In the genomic region with DNA sequence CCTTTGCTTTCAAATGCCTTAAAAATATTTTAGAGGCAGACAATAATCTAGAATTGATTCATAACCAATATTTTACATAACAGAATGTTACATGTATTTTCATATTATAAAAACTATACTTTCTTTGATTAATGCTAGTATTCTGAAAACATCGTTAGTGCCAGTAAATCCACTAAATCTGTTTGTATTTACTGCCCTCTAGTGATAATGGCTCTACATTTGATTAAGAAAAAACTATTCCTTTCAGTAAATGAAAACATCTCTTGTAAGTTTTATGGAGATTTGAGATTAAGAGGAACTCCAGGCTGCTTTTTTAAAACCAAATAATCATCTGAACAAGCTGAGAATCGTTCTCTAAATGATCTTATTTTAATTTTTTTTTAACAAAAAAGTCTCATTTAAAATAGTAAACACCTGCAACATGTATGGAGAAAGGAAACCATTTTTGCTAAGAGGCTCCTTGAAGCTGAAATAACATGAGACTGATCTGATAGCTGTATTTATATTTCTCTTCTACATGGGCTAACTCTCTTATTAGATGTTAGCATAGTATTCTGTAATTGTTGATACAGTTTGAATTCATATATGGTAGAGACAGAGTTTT, we compare ENCODE assay signal across 9 cellular contexts.
DNase-seq lines count a peak whose midpoint lies in the region; ATAC-seq and TF ChIP-seq lines count a peak whose summit lies in the region.
"Had no signal": no experiment of that assay in that cellular context is flagged by ENCODE, and none has a peak within 500 bp of the region (broad histone marks: within the 10 kb centered on the region; RNA-seq: fewer than 3 reads in every experiment).

No MANE protein-coding gene starts in this region.

- intact Hi-C loops in dorsolateral prefrontal cortex (cut with DNase I), result loop anchor here (2.0 kb wide), 2 partner anchors 117 to 119 kb away; no protein-coding TSS in a partner anchor
- intact Hi-C loops in prostate gland (cut with DNase I), result loop anchor here (10.0 kb wide), 1 partner anchor 113 kb away; no protein-coding TSS in a partner anchor

- WGBS in prostate gland, result 17% methylated on average over 2 of the region's 2 CpGs

- H3K4me3 ChIP-seq in dorsolateral prefrontal cortex (peak overlapping the region in 1 of 59 donors; percentile 2), prostate gland (no peak overlapping the region)

- TF ChIP-seq CTCF in dorsolateral prefrontal cortex (IDR thresholded peaks at IDR 0.05 in 54 of 56, conservative IDR thresholded peaks at IDR 0.05 in 2 of 56; ENCODE audit: low read depth in 1 of 56, partially characterized antibody in 56 of 56) (peak in 55 of 56 donors; percentile 33 to 84 (median 68)), prostate gland (IDR thresholded peaks at IDR 0.05) (peak in 3 of 4 experiments; percentile 24 to 46 (median 43))

- no peaks in the 10 kb centered on the region for H3K36me3 ChIP-seq in prostate gland

- DNase-seq in DMS79 treated with DMSO at 0.1 percent for 48 hours (lab: John Stamatoyannopoulos, UW), result peak; percentile 7
- no peak for DNase-seq in DMS79 (lab: John Stamatoyannopoulos, UW)
- peak; percentile 15 for DNase-seq in NCI-H1694 treated with DMSO at 0.1 percent for 48 hours (lab: John Stamatoyannopoulos, UW)
- no peak for DNase-seq in dorsolateral prefrontal cortex
- DNase-seq in prostate gland (ENCODE audit: low spot score), result no peak
- DNase-seq in activated gamma-delta T cell (lab: John Stamatoyannopoulos, UW), result no peak
- DNase-seq: activated B cell treated with CpG ODN at 0.5 μM for 24 hours had no signal

- no peak for TF ChIP-seq POLR2A in prostate gland (IDR thresholded peaks at IDR 0.05)

- no peak overlapping the region for H3K27ac ChIP-seq in dorsolateral prefrontal cortex
- H3K27ac ChIP-seq in prostate gland, result no peak overlapping the region

- H3K4me1 ChIP-seq in prostate gland (replicated peaks), result no peaks in the 10 kb centered on the region

- ATAC-seq in HG03469 (IDR thresholded peaks at IDR 0.05; ENCODE audit: unreplicated experiment), result no peak
- no peak for ATAC-seq in GM21423 (IDR thresholded peaks at IDR 0.05; ENCODE audit: unreplicated experiment)

- no peaks in the 10 kb centered on the region for H3K9me3 ChIP-seq in prostate gland

- no peaks in the 10 kb centered on the region for H3K27me3 ChIP-seq in dorsolateral prefrontal cortex
- no peaks in the 10 kb centered on the region for H3K27me3 ChIP-seq in prostate gland (replicated peaks; ENCODE audit: insufficient read depth)

Comparison
In these comparisons a context has a peak if more than half of its experiments do, and no peak if none do; other contexts are left out.
1. DNase-seq: peak in DMS79 treated with DMSO at 0.1 percent for 48 hours (single experiment) and NCI-H1694 treated with DMSO at 0.1 percent for 48 hours (single experiment); none in DMS79 (single experiment), dorsolateral prefrontal cortex (0 of 10), prostate gland (single experiment) and activated gamma-delta T cell (single experiment).